ENCODE assay signal across 8 cellular contexts in the genomic region with DNA sequence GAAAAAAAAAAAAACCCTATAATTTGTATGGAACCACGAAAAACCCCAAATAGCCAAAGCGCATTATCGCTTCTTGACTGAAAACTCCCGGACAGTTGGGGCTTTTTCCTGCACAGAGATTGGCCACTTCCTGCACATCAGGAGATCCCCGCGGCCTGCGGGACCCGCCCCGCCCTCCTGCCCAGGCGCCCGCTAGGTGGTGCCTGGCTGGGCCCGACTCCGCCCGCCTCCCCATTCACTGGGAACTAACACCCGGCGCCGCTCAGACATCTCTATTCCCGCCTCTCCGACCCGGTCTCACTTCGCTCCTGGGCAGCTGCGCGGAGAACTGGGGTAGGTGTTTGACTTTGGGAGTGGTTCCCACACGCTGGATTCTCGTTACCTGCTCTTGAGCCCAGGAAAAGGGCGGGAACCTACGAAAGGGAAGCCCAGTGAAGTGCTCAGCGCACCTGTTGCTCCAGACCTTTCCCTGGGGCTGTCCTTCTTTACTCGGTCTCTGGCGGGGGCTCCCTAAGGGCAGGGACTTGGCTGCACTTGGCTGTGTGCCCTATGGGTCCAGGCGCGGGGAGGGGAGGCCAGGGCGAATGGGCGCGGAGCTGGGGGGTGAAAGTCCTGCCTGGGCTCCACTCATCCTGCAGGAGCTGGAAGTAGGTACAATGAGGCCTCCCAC. TPM values are rescaled to one million over a fixed set of nuclear protein-coding genes. Genes with fewer than 3 reads are reported as not detected.
DNase-seq lines count a peak whose midpoint lies in the region; ATAC-seq, FAIRE-seq and TF ChIP-seq lines count a peak whose summit lies in the region.

A gene with protein sequence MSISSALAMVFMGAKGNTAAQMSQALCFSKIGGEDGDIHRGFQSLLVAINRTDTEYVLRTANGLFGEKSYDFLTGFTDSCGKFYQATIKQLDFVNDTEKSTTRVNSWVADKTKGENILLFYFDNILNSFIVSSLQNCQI (plus strand): TSS at position 234 of the 670 bp plus-strand sequence. CDS start 4,155 bp downstream, outside the sequence.

- H3K36me3 ChIP-seq in ES-I3 (ENCODE audit: insufficient read depth, low read length): no peaks in the 10 kb centered on the region
- no peaks in the 10 kb centered on the region for H3K36me3 ChIP-seq in HUES6 (ENCODE audit: control insufficient read depth, insufficient read depth, low read length)
- H3K36me3 ChIP-seq in bronchial epithelial cell (ENCODE audit: control insufficient read depth, insufficient read depth, low read length): no peaks in the 10 kb centered on the region

- ATAC-seq in GM21526 (IDR thresholded peaks at IDR 0.05; ENCODE audit: low FRiP score, unreplicated experiment): peak; percentile 94

- TF ChIP-seq CTCF in bronchial epithelial cell (IDR thresholded peaks at IDR 0.05; ENCODE audit: insufficient read depth, low read length, severe bottlenecking): peak; percentile 69

- FAIRE-seq in bronchial epithelial cell (lab: Jason Lieb, UNC): no peak

- H3K27ac ChIP-seq in HUES6 (ENCODE audit: low read depth, low read length): no peak within 1 kb of the TSS

- H3K27me3 ChIP-seq in HUES6 (ENCODE audit: control insufficient read depth, insufficient read depth, low read length) (peaks cover 14% of the 10 kb centered on the region; the same call in 1 of the 2 replicates), bronchial epithelial cell (ENCODE audit: control insufficient read depth, insufficient read depth, low read length) (no peaks in the 10 kb centered on the region)

- no peaks in the 10 kb centered on the region for H3K4me1 ChIP-seq in ES-I3 (ENCODE audit: insufficient read depth, low read length)
- H3K4me1 ChIP-seq in HUES6 (ENCODE audit: control insufficient read depth, insufficient read depth, low read length): no peaks in the 10 kb centered on the region

- H3K4me3 ChIP-seq in HUES6 (ENCODE audit: low read depth, low read length) (peak within 1 kb of the TSS; percentile 70), bronchial epithelial cell (ENCODE audit: low read depth, low read length) (peak within 1 kb of the TSS; percentile 39)

- intact Hi-C loops in T-helper 1 cell treated with Interleukin-12 subunit alpha and Interleukin-12 subunit beta and Interleukin-4 antibody, amounts not matched to agents 30 ng/mL and 1 ng/mL, for 36 hours (cut with micrococcal nuclease): loop anchor here (1.0 to 10.0 kb wide), 4 partner anchors 13 to 1234 kb away; a partner anchor contains a TSS

- H3K9ac ChIP-seq in ES-I3 (ENCODE audit: low read depth, low read length): peak within 1 kb of the TSS; percentile 74
- H3K9ac ChIP-seq in HUES6 (ENCODE audit: low read length): peak within 1 kb of the TSS; percentile 42

- H3K9me3 ChIP-seq in ES-I3 (ENCODE audit: control insufficient read depth, insufficient read depth, low read length): no peaks in the 10 kb centered on the region
- no peaks in the 10 kb centered on the region for H3K9me3 ChIP-seq in HUES6 (ENCODE audit: control insufficient read depth, insufficient read depth, low read depth, low read length)

- peak; percentile 59 for DNase-seq in bronchial epithelial cell (ENCODE audit: low read depth)
- peak; percentile 74 for DNase-seq in left kidney (ENCODE audit: low read depth, low spot score)
- peak; percentile 48 to 76 for DNase-seq in stimulated activated CD4-positive, alpha-beta T cell treated with anti-CD3 and anti-CD28 coated beads, Interleukin-4, amount 100 ng/mL, for 48 hours (ENCODE audit: low read depth in 2 of 2)
- DNase-seq in amniotic stem cell (lab: John Stamatoyannopoulos, UW): no peak

RNA-seq across cellular contexts. Expression of the gene that starts here (rescaled TPM):
- 10.0 and 14.6 TPM in 2 replicates for total RNA-seq in T-helper 1 cell treated with Interleukin-12 subunit alpha and Interleukin-12 subunit beta and Interleukin-4 antibody, amounts not matched to agents 30 ng/mL and 1 ng/mL, for 36 hours
- total RNA-seq in bronchial epithelial cell: 0.13 and 0.26 TPM in 2 replicates

Comparison
In these comparisons a context has a peak if more than half of its experiments do, and no peak if none do; other contexts are left out.
1. Peak in DNase-seq and H3K4me3 ChIP-seq in bronchial epithelial cell; RNA of the gene not detected or under 1 TPM.